In genomic region chr1:89546082-89546889, GRCh38 we compare ENCODE assay signal across 10 cellular contexts. TPM values are rescaled to one million over a fixed set of nuclear protein-coding genes. Genes with fewer than 3 reads are reported as not detected.
DNase-seq lines count a peak whose midpoint lies in the region; ATAC-seq and TF ChIP-seq lines count a peak whose summit lies in the region.
"Had no signal": no experiment of that assay in that cellular context is flagged by ENCODE, and none has a peak within 500 bp of the region (broad histone marks: within the 10 kb centered on the region; RNA-seq: fewer than 3 reads in every experiment).

No MANE protein-coding gene starts in this region.

- peak; percentile 10 for DNase-seq in A172 (ENCODE audit: low spot score)
- peak; percentile 56 for DNase-seq in G401 (ENCODE audit: low spot score)
- no peak for DNase-seq in left ventricle myocardium inferior
- DNase-seq in NCI-H1092 treated with DMSO at 0.1 percent for 48 hours (lab: John Stamatoyannopoulos, UW): no peak
- no peak for DNase-seq in NCI-H2227 (lab: John Stamatoyannopoulos, UW; ENCODE audit: unreplicated experiment)
- DNase-seq in natural killer cell: no peak
- DNase-seq in NCI-H1417 treated with DMSO at 0.1 percent for 48 hours (lab: John Stamatoyannopoulos, UW): no peak
- DNase-seq: NCI-H2227 treated with DMSO at 0.1 percent for 48 hours, tibial artery had no signal

- no peaks in the 10 kb centered on the region for H3K27me3 ChIP-seq in left ventricle myocardium inferior (ENCODE audit: low read depth)
- H3K27me3 ChIP-seq: tibial artery had no signal

- H3K4me3 ChIP-seq in left ventricle myocardium inferior: no peak overlapping the region
- H3K4me3 ChIP-seq: tibial artery had no signal

- H3K4me1 ChIP-seq in left ventricle myocardium inferior: peaks cover 59% of the 10 kb centered on the region

- H3K36me3 ChIP-seq in left ventricle myocardium inferior: no peaks in the 10 kb centered on the region
- H3K36me3 ChIP-seq: tibial artery had no signal

- H3K9me3 ChIP-seq in left ventricle myocardium inferior (replicated peaks): no peaks in the 10 kb centered on the region
- H3K9me3 ChIP-seq: tibial artery had no signal

- peak overlapping the region; percentile 12 for H3K27ac ChIP-seq in left ventricle myocardium inferior (replicated peaks)
- H3K27ac ChIP-seq: tibial artery had no signal

- peaks cover 87% of the 10 kb centered on the region for H3K4me1 Mint-ChIP-seq in activated naive CD8-positive, alpha-beta T cell (ENCODE audit: low read depth)
- peaks cover 0 to 4% of the 10 kb centered on the region in 2 donors for H3K4me1 Mint-ChIP-seq in natural killer cell

- TF ChIP-seq CTCF in left ventricle myocardium inferior (IDR thresholded peaks at IDR 0.05; ENCODE audit: borderline replicate concordance) (no peak), natural killer cell (IDR thresholded peaks at IDR 0.05) (no peak)

- ATAC-seq in natural killer cell: no peak

- in situ Hi-C loops in G401 (cut with HindIII; ENCODE audit: low sequenced_read_pairs): no loop called here

- H3K36me3 Mint-ChIP-seq in activated naive CD8-positive, alpha-beta T cell: peaks cover 43% of the 10 kb centered on the region
- H3K36me3 Mint-ChIP-seq in natural killer cell: no peaks in the 10 kb centered on the region

- peak overlapping the region; percentile 99 for H3K27ac Mint-ChIP-seq in activated naive CD8-positive, alpha-beta T cell
- no peak overlapping the region for H3K27ac Mint-ChIP-seq in natural killer cell

- intact Hi-C loops in left ventricle myocardium inferior (cut with micrococcal nuclease): no loop called here
- intact Hi-C loops in natural killer cell (cut with micrococcal nuclease): no loop called here

- no peaks in the 10 kb centered on the region for H3K27me3 Mint-ChIP-seq in activated naive CD8-positive, alpha-beta T cell
- H3K27me3 Mint-ChIP-seq in natural killer cell (ENCODE audit: low read depth in 2 of 2): no peaks in the 10 kb centered on the region

- peak overlapping the region; percentile 69 for H3K4me3 Mint-ChIP-seq in activated naive CD8-positive, alpha-beta T cell
- H3K4me3 Mint-ChIP-seq in natural killer cell: no peak overlapping the region

- H3K9me3 Mint-ChIP-seq in activated naive CD8-positive, alpha-beta T cell (ENCODE audit: low read depth): no peaks in the 10 kb centered on the region
- H3K9me3 Mint-ChIP-seq in natural killer cell: no peaks in the 10 kb centered on the region

RNA-seq across cellular contexts. Expression of gene LRRC8B, which starts 21.7 kb away (rescaled TPM):
- total RNA-seq in A172 (2014; rRNA removed; shearing (Covaris generic)): 1.4 and 3.9 TPM in 2 replicates
- 10.0 and 15.6 TPM in 2 replicates for total RNA-seq in G401 (2014; rRNA removed; shearing (Covaris generic))
- total RNA-seq in left ventricle myocardium inferior (3.6 TPM), natural killer cell (1 to 10 TPM; 1.7 to 2.9 (median 2.9) TPM)

Comparison
In these comparisons a context has a peak if more than half of its experiments do, and no peak if none do; other contexts are left out.
1. DNase-seq: peak in A172 (single experiment) and G401 (single experiment); none in left ventricle myocardium inferior (single experiment), NCI-H1092 treated with DMSO at 0.1 percent for 48 hours (single experiment), NCI-H2227 (single experiment), natural killer cell (single experiment) and NCI-H1417 treated with DMSO at 0.1 percent for 48 hours (single experiment).